ENCODE assay signal across 1 cellular context in the genomic region with DNA sequence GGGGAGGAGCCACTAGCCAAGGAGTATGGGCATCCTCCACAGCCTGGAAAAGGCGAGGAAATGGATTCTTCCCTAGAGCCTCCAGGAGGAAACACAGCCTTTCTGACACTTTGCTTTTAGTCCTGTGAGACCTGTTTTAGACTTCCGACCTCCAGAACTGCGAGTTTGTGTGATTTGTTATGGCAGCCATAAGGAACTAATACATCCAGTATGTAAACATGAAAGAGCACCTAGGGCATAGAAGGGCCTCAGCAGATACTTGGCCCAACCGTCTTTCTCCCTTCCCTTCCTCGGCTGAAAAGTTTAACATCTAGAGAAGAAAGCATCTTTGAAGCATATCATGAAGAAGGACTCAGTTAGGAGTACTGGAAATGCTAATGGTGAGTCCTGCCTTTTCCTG.
TF ChIP-seq lines count a peak whose summit lies in the region.

No MANE protein-coding gene starts in this region.

TF ChIP-seq in IMR-90, 13 proteins besides CTCF, POLR2A, EP300 and RAD21:
- TF ChIP-seq CEBPB (IDR thresholded peaks at IDR 0.05; ENCODE audit: low read depth, low read length) = no peak
- no peak for TF ChIP-seq NFE2L2 (IDR thresholded peaks at IDR 0.05; ENCODE audit: low read depth, low read length)
- no peak for TF ChIP-seq BHLHE40 (IDR thresholded peaks at IDR 0.05; ENCODE audit: low read depth, low read length)
- TF ChIP-seq CHD1 (IDR thresholded peaks at IDR 0.05; ENCODE audit: low read depth, low read length) = no peak
- TF ChIP-seq MAZ (IDR thresholded peaks at IDR 0.05; ENCODE audit: borderline replicate concordance, low read depth, low read length) = no peak
- TF ChIP-seq MXI1 (IDR thresholded peaks at IDR 0.05; ENCODE audit: borderline replicate concordance, low read depth, low read length) = no peak
- no peak for TF ChIP-seq SMC3 (IDR thresholded peaks at IDR 0.05; ENCODE audit: low read depth, low read length)
- TF ChIP-seq, protein P1, sequence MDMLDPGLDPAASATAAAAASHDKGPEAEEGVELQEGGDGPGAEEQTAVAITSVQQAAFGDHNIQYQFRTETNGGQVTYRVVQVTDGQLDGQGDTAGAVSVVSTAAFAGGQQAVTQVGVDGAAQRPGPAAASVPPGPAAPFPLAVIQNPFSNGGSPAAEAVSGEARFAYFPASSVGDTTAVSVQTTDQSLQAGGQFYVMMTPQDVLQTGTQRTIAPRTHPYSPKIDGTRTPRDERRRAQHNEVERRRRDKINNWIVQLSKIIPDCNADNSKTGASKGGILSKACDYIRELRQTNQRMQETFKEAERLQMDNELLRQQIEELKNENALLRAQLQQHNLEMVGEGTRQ (IDR thresholded peaks at IDR 0.05; ENCODE audit: low read depth, low read length) = no peak
- TF ChIP-seq MAFK (IDR thresholded peaks at IDR 0.05; ENCODE audit: low read depth, low read length) = no peak
- TF ChIP-seq RFX5 (IDR thresholded peaks at IDR 0.05; ENCODE audit: low read depth, low read length) = no peak
- TF ChIP-seq, protein P2, sequence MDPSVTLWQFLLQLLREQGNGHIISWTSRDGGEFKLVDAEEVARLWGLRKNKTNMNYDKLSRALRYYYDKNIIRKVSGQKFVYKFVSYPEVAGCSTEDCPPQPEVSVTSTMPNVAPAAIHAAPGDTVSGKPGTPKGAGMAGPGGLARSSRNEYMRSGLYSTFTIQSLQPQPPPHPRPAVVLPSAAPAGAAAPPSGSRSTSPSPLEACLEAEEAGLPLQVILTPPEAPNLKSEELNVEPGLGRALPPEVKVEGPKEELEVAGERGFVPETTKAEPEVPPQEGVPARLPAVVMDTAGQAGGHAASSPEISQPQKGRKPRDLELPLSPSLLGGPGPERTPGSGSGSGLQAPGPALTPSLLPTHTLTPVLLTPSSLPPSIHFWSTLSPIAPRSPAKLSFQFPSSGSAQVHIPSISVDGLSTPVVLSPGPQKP (IDR thresholded peaks at IDR 0.05; ENCODE audit: borderline replicate concordance, low read depth, low read length) = no peak
- TF ChIP-seq FOS (IDR thresholded peaks at IDR 0.05; ENCODE audit: low read depth, low read length) = no peak
- no peak for TF ChIP-seq RCOR1 (IDR thresholded peaks at IDR 0.05; ENCODE audit: insufficient replicate concordance, low read length)
